8 cellular contexts compared by ENCODE assay signal in genomic region chr17:78665952-78666920, GRCh38.
DNase-seq lines count a peak whose midpoint lies in the region; ATAC-seq and TF ChIP-seq lines count a peak whose summit lies in the region.

No MANE protein-coding gene starts in this region.

- CTCF ChIA-PET in activated B cell treated with CpG ODN at 0.5 μM for 24 hours (lab: Charles Lee), result interaction anchor here (1.6 kb wide), 1 partner anchor 42 kb away, joined by 4 read pairs; no protein-coding TSS in a partner anchor

- intact Hi-C loops in activated B cell treated with CpG ODN at 0.5 μM for 24 hours (cut with micrococcal nuclease), result no loop called here

- H3K9me3 Mint-ChIP-seq in activated B cell treated with CpG ODN at 0.5 μM for 24 hours, result no peaks in the 10 kb centered on the region
- no peaks in the 10 kb centered on the region for H3K9me3 Mint-ChIP-seq in effector memory CD8-positive, alpha-beta T cell

- peak overlapping the region; percentile 24 for H3K4me3 Mint-ChIP-seq in activated B cell treated with CpG ODN at 0.5 μM for 24 hours
- peak overlapping the region; percentile 39 to 78 for H3K4me3 Mint-ChIP-seq in effector memory CD8-positive, alpha-beta T cell

- peaks cover 34% of the 10 kb centered on the region for H3K36me3 Mint-ChIP-seq in activated B cell treated with CpG ODN at 0.5 μM for 24 hours (ENCODE audit: low read depth)
- peaks cover 33% of the 10 kb centered on the region for H3K36me3 Mint-ChIP-seq in effector memory CD8-positive, alpha-beta T cell (ENCODE audit: insufficient read depth)

- no peak for TF ChIP-seq CTCF in GM12865 (IDR thresholded peaks at IDR 0.05; ENCODE audit: insufficient read depth, low read depth, low read length, missing control alignments)
- TF ChIP-seq CTCF in activated B cell treated with CpG ODN at 0.5 μM for 24 hours (IDR thresholded peaks at IDR 0.05), result no peak
- TF ChIP-seq CTCF in omental fat pad (IDR thresholded peaks at IDR 0.05), result no peak

- H3K4me1 Mint-ChIP-seq in activated B cell treated with CpG ODN at 0.5 μM for 24 hours, result peaks cover 26% of the 10 kb centered on the region
- peaks cover 23 to 40% of the 10 kb centered on the region in 2 donors for H3K4me1 Mint-ChIP-seq in effector memory CD8-positive, alpha-beta T cell (ENCODE audit: low read depth in 2 of 2)

- peak; percentile 67 for DNase-seq in GM12865 (ENCODE audit: low read depth)
- DNase-seq in activated B cell treated with CpG ODN at 0.5 μM for 24 hours, result no peak
- peak; percentile 21 to 37 (median 36) for DNase-seq in effector memory CD8-positive, alpha-beta T cell
- no peak for DNase-seq in omental fat pad (ENCODE audit: low spot score)
- no peak for DNase-seq in RPMI8226
- DNase-seq in iPS-NIHi7 (ENCODE audit: extremely low spot score), result no peak
- DNase-seq in NCI-H1417 treated with DMSO at 0.1 percent for 48 hours (lab: John Stamatoyannopoulos, UW), result no peak

- peak overlapping the region; percentile 46 for H3K27ac Mint-ChIP-seq in activated B cell treated with CpG ODN at 0.5 μM for 24 hours
- peak overlapping the region; percentile 30 to 90 for H3K27ac Mint-ChIP-seq in effector memory CD8-positive, alpha-beta T cell

- H3K27me3 Mint-ChIP-seq in activated B cell treated with CpG ODN at 0.5 μM for 24 hours, result no peaks in the 10 kb centered on the region
- no peaks in the 10 kb centered on the region for H3K27me3 Mint-ChIP-seq in effector memory CD8-positive, alpha-beta T cell

- ATAC-seq in activated B cell treated with CpG ODN at 0.5 μM for 24 hours (ENCODE audit: low read depth), result peak; percentile 33
- ATAC-seq in effector memory CD8-positive, alpha-beta T cell (replicated peaks), result peak; percentile 85
- peak; percentile 37 for ATAC-seq in omental fat pad (ENCODE audit: low FRiP score)
- no peak for ATAC-seq in HG02840 (IDR thresholded peaks at IDR 0.05; ENCODE audit: low FRiP score, unreplicated experiment)

- no peak overlapping the region for H3K4me3 ChIP-seq in GM12865 (ENCODE audit: low read depth, low read length)

- POLR2A ChIA-PET in activated B cell treated with CpG ODN at 0.5 μM for 24 hours (lab: Charles Lee), result interaction anchor here (0.6 to 1.2 kb wide), 3 partner anchors 8 to 111 kb away, joined by 3 to 5 read pairs (median 4); no protein-coding TSS in a partner anchor

Comparison
In these comparisons a context has a peak if more than half of its experiments do, and no peak if none do; other contexts are left out.
1. DNase-seq: peak in GM12865 (single experiment) and effector memory CD8-positive, alpha-beta T cell (3 of 3); none in activated B cell treated with CpG ODN at 0.5 μM for 24 hours (single experiment), omental fat pad (single experiment), RPMI8226 (single experiment), iPS-NIHi7 (single experiment) and NCI-H1417 treated with DMSO at 0.1 percent for 48 hours (single experiment).